29 cellular contexts compared by ENCODE assay signal in the genomic region with DNA sequence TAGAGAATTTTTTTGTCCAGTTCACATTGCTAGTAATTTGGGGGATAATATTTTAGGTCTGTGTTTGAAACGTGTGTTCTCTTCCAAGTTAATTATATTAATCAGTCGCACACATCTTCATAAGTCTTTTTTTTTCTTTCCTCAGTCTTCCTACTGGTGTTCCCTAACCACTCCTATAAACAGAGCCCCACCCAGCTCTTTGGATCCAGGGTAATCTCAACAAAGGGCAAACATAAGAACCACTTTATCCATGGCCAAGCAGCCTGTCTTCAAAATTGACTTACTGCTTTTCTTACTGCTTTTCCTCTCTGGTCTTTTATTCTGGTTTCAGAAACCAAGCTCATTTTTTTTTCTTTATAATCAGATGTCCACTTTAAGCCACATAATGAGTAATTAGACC.
"Had no signal": no experiment of that assay in that cellular context is flagged by ENCODE, and none has a peak within 500 bp of the region (broad histone marks: within the 10 kb centered on the region; RNA-seq: fewer than 3 reads in every experiment).

No MANE protein-coding gene starts in this region.

- H3K36me3 Mint-ChIP-seq: immature natural killer cell; mesothelial cell of epicardium; naive thymus-derived CD4-positive, alpha-beta T cell; neural progenitor cell; stimulated activated effector memory CD8-positive, alpha-beta T cell treated with anti-CD3 and anti-CD28 coated beads, Interleukin-12 subunit alpha, Interleukin-12 subunit beta, amount 100 ng/mL, for 72 hours had no signal

- H3K27ac ChIP-seq: epithelial cell of prostate, esophagus muscularis mucosa, foreskin keratinocyte, gastroesophageal sphincter, neural progenitor cell, prostate gland, right atrium auricular region, testis, tibial artery, upper lobe of left lung had no signal

- DNase-seq: cerebellar nuclear complex; effector CD8-positive, alpha-beta T cell; endodermal cell; foreskin keratinocyte; glutamatergic neuron; hypothalamus; immature natural killer cell; islet precursor cell; kidney glomerular epithelial cell; mesenchymal stem cell; naive thymus-derived CD4-positive, alpha-beta T cell; stimulated activated CD4-positive, alpha-beta T cell treated with anti-CD3 and anti-CD28 coated beads, Interleukin-2, amount 100 ng/mL, for 24 hours; stimulated activated CD4-positive, alpha-beta T cell treated with anti-CD3 and anti-CD28 coated beads, Interleukin-4, amount 100 ng/mL, for 24 hours; stimulated activated naive CD4-positive, alpha-beta T cell treated with Interleukin-2 at 50 U/mL for 16 hours; substantia nigra; testis; tibial artery; upper lobe of left lung had no signal

- H3K4me3 Mint-ChIP-seq: dendritic cell treated with granulocyte-macrophage colony-stimulating factor and Interleukin-4, amounts not matched to agents 40 ng/mL and 50 ng/mL, for 4 days; endodermal cell; immature natural killer cell; mesothelial cell of epicardium; naive thymus-derived CD4-positive, alpha-beta T cell; nephron; neural progenitor cell; stimulated activated effector memory CD8-positive, alpha-beta T cell treated with anti-CD3 and anti-CD28 coated beads, Interleukin-12 subunit alpha, Interleukin-12 subunit beta, amount 100 ng/mL, for 72 hours had no signal

- H3K36me3 ChIP-seq: esophagus muscularis mucosa, gastroesophageal sphincter, neural progenitor cell, prostate gland, right atrium auricular region, tibial artery, upper lobe of left lung had no signal

- H3K27me3 Mint-ChIP-seq: dendritic cell treated with granulocyte-macrophage colony-stimulating factor and Interleukin-4, amounts not matched to agents 40 ng/mL and 50 ng/mL, for 4 days had no signal

- H3K4me1 ChIP-seq: foreskin keratinocyte, gastroesophageal sphincter, neural progenitor cell, prostate gland, right atrium auricular region, testis, upper lobe of left lung had no signal

- H3K27ac Mint-ChIP-seq: dendritic cell treated with granulocyte-macrophage colony-stimulating factor and Interleukin-4, amounts not matched to agents 40 ng/mL and 50 ng/mL, for 4 days; endodermal cell; immature natural killer cell; mesothelial cell of epicardium; naive thymus-derived CD4-positive, alpha-beta T cell; nephron; neural progenitor cell; stimulated activated effector memory CD8-positive, alpha-beta T cell treated with anti-CD3 and anti-CD28 coated beads, Interleukin-12 subunit alpha, Interleukin-12 subunit beta, amount 100 ng/mL, for 72 hours had no signal

- ATAC-seq: foreskin keratinocyte; gastroesophageal sphincter; naive thymus-derived CD4-positive, alpha-beta T cell; sciatic nerve; stimulated activated effector memory CD8-positive, alpha-beta T cell treated with anti-CD3 and anti-CD28 coated beads, Interleukin-12 subunit alpha, Interleukin-12 subunit beta, amount 100 ng/mL, for 72 hours had no signal

- H3K4me1 Mint-ChIP-seq: immature natural killer cell; mesothelial cell of epicardium; naive thymus-derived CD4-positive, alpha-beta T cell; neural progenitor cell had no signal

- H3K9me3 ChIP-seq: esophagus muscularis mucosa, gastroesophageal sphincter, prostate gland, right atrium auricular region, testis, tibial artery, upper lobe of left lung had no signal

- H3K4me3 ChIP-seq: esophagus muscularis mucosa, gastroesophageal sphincter, neural progenitor cell, prostate gland, right atrium auricular region, testis, tibial artery, upper lobe of left lung had no signal

- H3K9me3 Mint-ChIP-seq: endodermal cell; mesothelial cell of epicardium; nephron; neural progenitor cell; stimulated activated effector memory CD8-positive, alpha-beta T cell treated with anti-CD3 and anti-CD28 coated beads, Interleukin-12 subunit alpha, Interleukin-12 subunit beta, amount 100 ng/mL, for 72 hours had no signal

- H3K27me3 ChIP-seq: esophagus muscularis mucosa, foreskin keratinocyte, gastroesophageal sphincter, neural progenitor cell, right atrium auricular region, testis, tibial artery, upper lobe of left lung had no signal
